In genomic region chr10:98664329-98665042, GRCh38 we compare ENCODE assay signal across 8 cellular contexts.
DNase-seq lines count a peak whose midpoint lies in the region; ATAC-seq and FAIRE-seq lines count a peak whose summit lies in the region.

No MANE protein-coding gene starts in this region.

- DNase-seq in Caki2 (ENCODE audit: low read depth) (peak; percentile 8), NCI-H69 (lab: John Stamatoyannopoulos, UW) (peak; percentile 9), left lobe of liver (ENCODE audit: low spot score) (no peak), urothelium cell line (ENCODE audit: low spot score) (peak; percentile 36), NCI-H187 treated with DMSO at 0.1 percent for 48 hours (lab: John Stamatoyannopoulos, UW) (no peak)
- peak; percentile 1 for DNase-seq in activated gamma-delta T cell treated with anti-CD3 and anti-CD28 coated beads, Interleukin-2, amount 50 U/mL, for 16 hours (ENCODE audit: low read depth)

- peak; percentile 94 for ATAC-seq in GM21515 (IDR thresholded peaks at IDR 0.05; ENCODE audit: unreplicated experiment)
- ATAC-seq in left lobe of liver = peak; percentile 89
- ATAC-seq in HG02610 (IDR thresholded peaks at IDR 0.05; ENCODE audit: unreplicated experiment) = no peak

- in situ Hi-C loops in Caki2 (cut with HindIII; ENCODE audit: low pct_unique_long_range_greater_than_20kb, low sequenced_read_pairs) = no loop called here

- no peak for FAIRE-seq in urothelium cell line (lab: Jason Lieb, UNC)

Comparison
In these comparisons a context has a peak if more than half of its experiments do, and no peak if none do; other contexts are left out.
1. DNase-seq: peak in Caki2 (single experiment), NCI-H69 (single experiment), activated gamma-delta T cell treated with anti-CD3 and anti-CD28 coated beads, Interleukin-2, amount 50 U/mL, for 16 hours (single experiment) and urothelium cell line (single experiment); none in left lobe of liver (single experiment) and NCI-H187 treated with DMSO at 0.1 percent for 48 hours (single experiment).